ENCODE assay signal across 16 cellular contexts in genomic region chr19:39385629-39386411, GRCh38. TPM values are rescaled to one million over a fixed set of nuclear protein-coding genes. Genes with fewer than 3 reads are reported as not detected.
DNase-seq lines count a peak whose midpoint lies in the region; ATAC-seq and TF ChIP-seq lines count a peak whose summit lies in the region.
"Had no signal": no experiment of that assay in that cellular context is flagged by ENCODE, and none has a peak within 500 bp of the region (broad histone marks: within the 10 kb centered on the region; RNA-seq: fewer than 3 reads in every experiment).

No MANE protein-coding gene starts in this region.

- no peaks in the 10 kb centered on the region for H3K27me3 Mint-ChIP-seq in CD4-positive, alpha-beta memory T cell
- H3K27me3 Mint-ChIP-seq in H9 (ENCODE audit: low read depth): no peaks in the 10 kb centered on the region
- no peaks in the 10 kb centered on the region for H3K27me3 Mint-ChIP-seq in neural crest cell (ENCODE audit: low read depth)
- H3K27me3 Mint-ChIP-seq: activated naive CD8-positive, alpha-beta T cell treated with anti-CD3 and anti-CD28 coated beads for 36 hours had no signal

- H2BK12ac ChIP-seq in H9 (ENCODE audit: insufficient read length, low read depth, low read length): no peak overlapping the region

- peak overlapping the region in 1 of 8 donors; percentile 15 for H3K4me3 Mint-ChIP-seq in CD4-positive, alpha-beta memory T cell
- H3K4me3 Mint-ChIP-seq in H9: peak overlapping the region in 1 of 2 experiments; percentile 16; a peak in 2 of 5 replicates
- H3K4me3 Mint-ChIP-seq in neural crest cell: peak overlapping the region; percentile 49
- H3K4me3 Mint-ChIP-seq: activated naive CD8-positive, alpha-beta T cell treated with anti-CD3 and anti-CD28 coated beads for 36 hours; T-helper 2 cell treated with Interferon-gamma antibody and Interleukin-4, amounts not matched to agents 5 μg/mL and 100 μg/mL, for 36 hours had no signal

- WGBS in H9 (ENCODE audit: extremely low coverage, insufficient read length, low lambda C conversion rate): no CpG with 5 or more reads among the region's 20 CpGs

- CTCF ChIA-PET in CD4-positive, alpha-beta memory T cell (lab: Charles Lee; ENCODE audit: partially characterized antibody): interaction anchor here (1.5 kb wide), 1 partner anchor 264 kb away, joined by 3 read pairs; no protein-coding TSS in a partner anchor

- H3K56ac ChIP-seq in H9 (ENCODE audit: insufficient read length, low read depth, low read length): no peak overlapping the region

- H4K5ac ChIP-seq in H9 (ENCODE audit: insufficient read length, low read depth, low read length): no peak overlapping the region

- peak overlapping the region in 6 of 7 donors; percentile 53 to 89 (median 80) for H3K27ac Mint-ChIP-seq in CD4-positive, alpha-beta memory T cell
- peak overlapping the region in 2 of 3 experiments; percentile 44 to 64; a peak in 5 of 7 replicates for H3K27ac Mint-ChIP-seq in H9
- H3K27ac Mint-ChIP-seq in neural crest cell (ENCODE audit: unreplicated experiment): peak overlapping the region; percentile 13

- no peak overlapping the region for H3K9ac ChIP-seq in H9 (ENCODE audit: extremely low read depth, insufficient read length, low read length)

- no peak overlapping the region for H2BK20ac ChIP-seq in H9 (ENCODE audit: low read depth, low read length, poor library complexity, severe bottlenecking)

- H4K20me1 ChIP-seq in H9 (ENCODE audit: control insufficient read depth, insufficient read depth, insufficient read length): no peaks in the 10 kb centered on the region

- no peak overlapping the region for H2AK5ac ChIP-seq in H9 (ENCODE audit: insufficient read length, low read length)

- H3K23me2 ChIP-seq in H9 (ENCODE audit: insufficient read length, low read depth, low read length, poor library complexity, severe bottlenecking): no peaks in the 10 kb centered on the region

- POLR2A ChIA-PET in CD4-positive, alpha-beta memory T cell (lab: Charles Lee; ENCODE audit: partially characterized antibody): interaction anchor here (0.7 to 0.8 kb wide), 2 partner anchors 26 to 254 kb away, joined by 3 read pairs; no protein-coding TSS in a partner anchor

- no peak overlapping the region for H3K4me3 ChIP-seq in CD4-positive, alpha-beta memory T cell (ENCODE audit: low read length in 2 of 2)
- H3K4me3 ChIP-seq: mucosa of descending colon, tibial artery had no signal

- peaks cover 61% of the 10 kb centered on the region for H3K36me3 ChIP-seq in CD4-positive, alpha-beta memory T cell (ENCODE audit: insufficient read depth, low read length)

- no peak overlapping the region for H2BK120ac ChIP-seq in H9 (ENCODE audit: low read depth, low read length, poor library complexity, severe bottlenecking)

- no peak overlapping the region for H2AFZ ChIP-seq in H9 (ENCODE audit: low read length)

- H3K9me3 Mint-ChIP-seq in CD4-positive, alpha-beta memory T cell: no peaks in the 10 kb centered on the region
- H3K9me3 Mint-ChIP-seq in H9: no peaks in the 10 kb centered on the region
- no peaks in the 10 kb centered on the region for H3K9me3 Mint-ChIP-seq in neural crest cell
- H3K9me3 Mint-ChIP-seq: activated naive CD8-positive, alpha-beta T cell treated with anti-CD3 and anti-CD28 coated beads for 36 hours; T-helper 2 cell treated with Interferon-gamma antibody and Interleukin-4, amounts not matched to agents 5 μg/mL and 100 μg/mL, for 36 hours had no signal

- no peak overlapping the region for H3K4me2 ChIP-seq in H9 (ENCODE audit: insufficient read depth, insufficient read length, low read length)

- TF ChIP-seq CTCF in H9 (conservative IDR thresholded peaks at IDR 0.05): no peak
- no peak for TF ChIP-seq CTCF in neural crest cell (conservative IDR thresholded peaks at IDR 0.05)

- no peak overlapping the region for H3K4ac ChIP-seq in H9 (ENCODE audit: low read depth, low read length)

- H3K23ac ChIP-seq in H9 (ENCODE audit: insufficient read length, low read depth, low read length): no peak overlapping the region

- DNase-seq in CD4-positive, alpha-beta memory T cell: no peak
- no peak for DNase-seq in H9
- DNase-seq in astrocyte of the hippocampus (ENCODE audit: low read depth, low spot score): peak; percentile 28
- DNase-seq in neural crest cell (ENCODE audit: low read depth, low spot score): no peak
- no peak for DNase-seq in activated effector memory CD4-positive, alpha-beta T cell treated with anti-CD3 and anti-CD28 coated beads, Interleukin-2, amount 50 U/mL, for 16 hours
- DNase-seq: activated naive CD8-positive, alpha-beta T cell treated with anti-CD3 and anti-CD28 coated beads for 36 hours; cerebellar nuclear complex; erythroblast; islet precursor cell; mucosa of descending colon; NCI-H2171 treated with DMSO at 0.1 percent for 48 hours; SHP77; tibial artery had no signal

- H2BK15ac ChIP-seq in H9 (ENCODE audit: low read depth, low read length): no peak overlapping the region

- H3K9me3 ChIP-seq in CD4-positive, alpha-beta memory T cell (ENCODE audit: control insufficient read depth in 1 of 2, low read length in 2 of 2): no peaks in the 10 kb centered on the region
- no peaks in the 10 kb centered on the region for H3K9me3 ChIP-seq in H9 (ENCODE audit: control insufficient read depth, low read depth, low read length)
- H3K9me3 ChIP-seq: mucosa of descending colon, tibial artery had no signal

- H3K79me2 ChIP-seq in H9 (ENCODE audit: insufficient read depth, low read length): no peaks in the 10 kb centered on the region

- no peak overlapping the region for H4K8ac ChIP-seq in H9 (replicated peaks; ENCODE audit: insufficient read length, low read depth, low read length)

- H4K91ac ChIP-seq in H9 (ENCODE audit: insufficient read length, low read depth, low read length): no peak overlapping the region

- H3K18ac ChIP-seq in H9 (ENCODE audit: insufficient read length, low read depth, low read length): no peak overlapping the region

- H2BK5ac ChIP-seq in H9 (ENCODE audit: insufficient read length, low read length): no peak overlapping the region

- intact Hi-C loops in CD4-positive, alpha-beta memory T cell (cut with micrococcal nuclease): no loop called here

- no peak overlapping the region for H3K14ac ChIP-seq in H9 (ENCODE audit: insufficient read depth, low read length)

- peaks cover 39 to 89% of the 10 kb centered on the region in 2 donors for H3K36me3 Mint-ChIP-seq in CD4-positive, alpha-beta memory T cell
- H3K36me3 Mint-ChIP-seq in H9 (ENCODE audit: insufficient read depth in 1 of 3, low read depth in 3 of 3) (peaks cover 49 to 84% (median 82%) of the 10 kb centered on the region in 3 experiments), neural crest cell (ENCODE audit: low read depth) (peaks cover 22% of the 10 kb centered on the region)

- no peaks in the 10 kb centered on the region for H3K27me3 ChIP-seq in CD4-positive, alpha-beta memory T cell (ENCODE audit: insufficient read depth, low read length)
- H3K27me3 ChIP-seq in H9 (ENCODE audit: insufficient read depth, low read length): no peaks in the 10 kb centered on the region
- H3K27me3 ChIP-seq: tibial artery had no signal

- H3K4me1 ChIP-seq in CD4-positive, alpha-beta memory T cell (ENCODE audit: insufficient read depth, low read length): peaks cover 12% of the 10 kb centered on the region
- no peaks in the 10 kb centered on the region for H3K4me1 ChIP-seq in H9 (ENCODE audit: insufficient read depth, low read length)

- ATAC-seq in GM21360 (IDR thresholded peaks at IDR 0.05; ENCODE audit: unreplicated experiment): no peak
- ATAC-seq in GM21367 (IDR thresholded peaks at IDR 0.05; ENCODE audit: unreplicated experiment): no peak
- ATAC-seq: mucosa of descending colon had no signal

- H3K79me1 ChIP-seq in H9 (ENCODE audit: insufficient read depth, low read depth, low read length, poor library complexity, severe bottlenecking): no peaks in the 10 kb centered on the region

- H3T11ph ChIP-seq in H9 (ENCODE audit: low read length): no peak overlapping the region

- H3K4me1 Mint-ChIP-seq in CD4-positive, alpha-beta memory T cell: peaks cover 7 to 22% (median 14%) of the 10 kb centered on the region in 4 donors
- H3K4me1 Mint-ChIP-seq in H9: peaks cover 7 to 10% of the 10 kb centered on the region in 2 experiments; a peak in 3 of 4 replicates
- peaks cover 7% of the 10 kb centered on the region for H3K4me1 Mint-ChIP-seq in neural crest cell

- H3K27ac ChIP-seq in CD4-positive, alpha-beta memory T cell (ENCODE audit: low read depth, low read length): no peak overlapping the region
- no peak overlapping the region for H3K27ac ChIP-seq in H9 (ENCODE audit: insufficient read length, low read depth, low read length)
- H3K27ac ChIP-seq: tibial artery had no signal

RNA-seq across cellular contexts. Expression of gene PAF1, which starts 5.1 kb away (rescaled TPM):
- 10 to 100 TPM; 49.2 to 53.8 TPM for total RNA-seq in CD4-positive, alpha-beta memory T cell
- 10 to 100 TPM; 21.5 to 46.7 TPM for polyA plus RNA-seq in CD4-positive, alpha-beta memory T cell
- total RNA-seq in H9 (2021) (34.9 and 38.0 TPM in 2 replicates), neural crest cell (62.9 and 67.3 TPM in 2 replicates)

RNA-seq across cellular contexts. Expression of gene MED29, which starts 5.4 kb away (rescaled TPM):
- 10 to 100 TPM; 43.1 to 51.3 TPM for total RNA-seq in CD4-positive, alpha-beta memory T cell
- 10 to 100 TPM; 50.6 to 59.8 TPM for polyA plus RNA-seq in CD4-positive, alpha-beta memory T cell
- total RNA-seq in H9 (2021) (48.3 and 49.2 TPM in 2 replicates), neural crest cell (37.3 and 40.3 TPM in 2 replicates)

RNA-seq across cellular contexts. Expression of gene ZFP36, which starts 20.8 kb away (rescaled TPM):
- 100 to 1,000 TPM; 151 to 152 TPM for total RNA-seq in CD4-positive, alpha-beta memory T cell
- 100 to 1,000 TPM; 164 to 191 TPM for polyA plus RNA-seq in CD4-positive, alpha-beta memory T cell
- 14.6 and 15.4 TPM in 2 replicates for total RNA-seq in H9 (2021)
- 4.0 TPM in 2 replicates for total RNA-seq in neural crest cell

RNA-seq across cellular contexts. Expression of gene PLEKHG2, which starts 26.6 kb away (rescaled TPM):
- total RNA-seq in CD4-positive, alpha-beta memory T cell: 10 to 100 TPM; 12.1 to 17.0 TPM
- 1 to 10 TPM; 1.4 to 5.1 TPM for polyA plus RNA-seq in CD4-positive, alpha-beta memory T cell
- total RNA-seq in H9 (2021) (167 and 170 TPM in 2 replicates), neural crest cell (120 and 135 TPM in 2 replicates)

RNA-seq across cellular contexts. Expression of gene SAMD4B, which starts 43.6 kb away (rescaled TPM):
- total RNA-seq in CD4-positive, alpha-beta memory T cell: 10 to 100 TPM; 65.0 to 79.6 TPM
- polyA plus RNA-seq in CD4-positive, alpha-beta memory T cell: 10 to 100 TPM in 1 of 2 donors, 1 to 10 TPM in 1; 7.3 to 20.2 TPM
- 134 and 135 TPM in 2 replicates for total RNA-seq in H9 (2021)
- total RNA-seq in neural crest cell: 158 and 164 TPM in 2 replicates

Comparison
In these comparisons a context has a peak if more than half of its experiments do, and no peak if none do; other contexts are left out.
1. H3K27ac Mint-ChIP-seq: peak in every context shown above with its lines; median percentile 80 in CD4-positive, alpha-beta memory T cell; 54 in H9; 13 in neural crest cell.